ENCODE assay signal across 1 cellular context in genomic region chr3:127008236-127008635, GRCh38.
TF ChIP-seq lines count a peak whose summit lies in the region.

No MANE protein-coding gene starts in this region.

TF ChIP-seq in H1, 55 proteins besides CTCF, POLR2A, EP300 and RAD21:
- TF ChIP-seq, protein P1, sequence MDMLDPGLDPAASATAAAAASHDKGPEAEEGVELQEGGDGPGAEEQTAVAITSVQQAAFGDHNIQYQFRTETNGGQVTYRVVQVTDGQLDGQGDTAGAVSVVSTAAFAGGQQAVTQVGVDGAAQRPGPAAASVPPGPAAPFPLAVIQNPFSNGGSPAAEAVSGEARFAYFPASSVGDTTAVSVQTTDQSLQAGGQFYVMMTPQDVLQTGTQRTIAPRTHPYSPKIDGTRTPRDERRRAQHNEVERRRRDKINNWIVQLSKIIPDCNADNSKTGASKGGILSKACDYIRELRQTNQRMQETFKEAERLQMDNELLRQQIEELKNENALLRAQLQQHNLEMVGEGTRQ (IDR thresholded peaks at IDR 0.05; ENCODE audit: low read length): no peak
- TF ChIP-seq RNF2 (IDR thresholded peaks at IDR 0.05; ENCODE audit: borderline replicate concordance, low read depth, low read length, missing control alignments, poor library complexity, severe bottlenecking): no peak
